ENCODE assay signal across 33 cellular contexts in genomic region chr9:114269023-114269422, GRCh38. TPM values are rescaled to one million over a fixed set of nuclear protein-coding genes. Genes with fewer than 3 reads are reported as not detected.
"Had no signal": no experiment of that assay in that cellular context is flagged by ENCODE, and none has a peak within 500 bp of the region (broad histone marks: within the 10 kb centered on the region; RNA-seq: fewer than 3 reads in every experiment).

No MANE protein-coding gene starts in this region.

- ATAC-seq: natural killer cell; psoas muscle; right cardiac atrium; sciatic nerve; stimulated activated memory B cell treated with anti-CD40 and anti-IgM and Interleukin-4, amounts not matched to agents 10 μg/mL and 1 μg/mL and 100 μg/mL, for 72 hours; stimulated activated naive CD8-positive, alpha-beta T cell treated with anti-CD3 and anti-CD28 coated beads, Interleukin-15, amount 100 ng/mL, for 72 hours; stimulated activated naive CD8-positive, alpha-beta T cell treated with anti-CD3 and anti-CD28 coated beads, Interleukin-15, Interleukin-2, amounts not matched to agents 100 U/mL and 50 U/mL, for 24 hours; upper lobe of right lung had no signal

- H3K4me3 ChIP-seq: neural progenitor cell, ovary, psoas muscle, skin epidermis, suprapubic skin, testis, tibial artery, transverse colon, upper lobe of right lung, uterus had no signal

- H3K36me3 Mint-ChIP-seq: naive B cell; natural killer cell; stimulated activated memory B cell treated with anti-CD40 and anti-IgM and Interleukin-4, amounts not matched to agents 10 μg/mL and 1 μg/mL and 100 μg/mL, for 72 hours had no signal

- H2AFZ ChIP-seq: neural progenitor cell, parathyroid adenoma had no signal

- H3K4me1 Mint-ChIP-seq: natural killer cell; stimulated activated memory B cell treated with anti-CD40 and anti-IgM and Interleukin-4, amounts not matched to agents 10 μg/mL and 1 μg/mL and 100 μg/mL, for 72 hours; stimulated activated naive CD8-positive, alpha-beta T cell treated with anti-CD3 and anti-CD28 coated beads, Interleukin-15, amount 100 ng/mL, for 72 hours had no signal

- H3K27ac ChIP-seq: neural progenitor cell, neutrophil, ovary, parathyroid adenoma, psoas muscle, skin epidermis, suprapubic skin, testis, tibial artery, transverse colon, upper lobe of right lung, uterus had no signal

- H3K27me3 Mint-ChIP-seq: progenitor cell of endocrine pancreas, type B pancreatic cell had no signal

- H3K27ac Mint-ChIP-seq: naive B cell; natural killer cell; nephron; neural progenitor cell; progenitor cell of endocrine pancreas; stimulated activated memory B cell treated with anti-CD40 and anti-IgM and Interleukin-4, amounts not matched to agents 10 μg/mL and 1 μg/mL and 100 μg/mL, for 72 hours; type B pancreatic cell had no signal

- H3K79me2 ChIP-seq: parathyroid adenoma had no signal

- H3K4me3 Mint-ChIP-seq: naive B cell; natural killer cell; nephron; neural progenitor cell; stimulated activated memory B cell treated with anti-CD40 and anti-IgM and Interleukin-4, amounts not matched to agents 10 μg/mL and 1 μg/mL and 100 μg/mL, for 72 hours; stimulated activated naive CD8-positive, alpha-beta T cell treated with anti-CD3 and anti-CD28 coated beads, Interleukin-15, amount 100 ng/mL, for 72 hours; type B pancreatic cell had no signal

- H3K9me3 Mint-ChIP-seq: naive B cell; natural killer cell; nephron; neural progenitor cell; stimulated activated memory B cell treated with anti-CD40 and anti-IgM and Interleukin-4, amounts not matched to agents 10 μg/mL and 1 μg/mL and 100 μg/mL, for 72 hours; stimulated activated naive CD8-positive, alpha-beta T cell treated with anti-CD3 and anti-CD28 coated beads, Interleukin-15, amount 100 ng/mL, for 72 hours; type B pancreatic cell had no signal

- H3K36me3 ChIP-seq: neural progenitor cell, neutrophil, ovary, suprapubic skin, transverse colon, upper lobe of right lung, uterus had no signal

- H3K9ac ChIP-seq: neural progenitor cell, parathyroid adenoma had no signal

- H3K9me3 ChIP-seq: neutrophil, ovary, psoas muscle, suprapubic skin, testis, tibial artery, transverse colon, upper lobe of right lung, uterus had no signal

- H3K4me1 ChIP-seq: parathyroid adenoma, testis, tibial artery, transverse colon, uterus had no signal

- DNase-seq: naive B cell; natural killer cell; nucleus accumbens; ovary; posterior cingulate gyrus; psoas muscle; stimulated activated CD4-positive, alpha-beta T cell treated with anti-CD3 and anti-CD28 coated beads, Interleukin-15, amount 100 ng/mL, for 24 hours; stimulated activated CD4-positive, alpha-beta T cell treated with anti-CD3 and anti-CD28 coated beads, Interleukin-2, amount 100 ng/mL, for 24 hours; stimulated activated CD4-positive, alpha-beta T cell treated with anti-CD3 and anti-CD28 coated beads, Interleukin-2, amount 100 ng/mL, for 48 hours; stimulated activated CD4-positive, alpha-beta T cell treated with anti-CD3 and anti-CD28 coated beads, Interleukin-4, amount 100 ng/mL, for 24 hours; stimulated activated naive CD4-positive, alpha-beta T cell; stimulated activated naive CD8-positive, alpha-beta T cell treated with anti-CD3 and anti-CD28 coated beads, Interleukin-15, amount 100 ng/mL, for 72 hours; stimulated activated naive CD8-positive, alpha-beta T cell treated with anti-CD3 and anti-CD28 coated beads, Interleukin-15, Interleukin-2, amounts not matched to agents 100 U/mL and 50 U/mL, for 24 hours; substantia nigra; testis; tibial artery; transverse colon; upper lobe of right lung; uterus had no signal

- H3K4me2 ChIP-seq: neural progenitor cell had no signal

- H3K27me3 ChIP-seq: neural progenitor cell, ovary, suprapubic skin, testis, tibial artery, transverse colon, upper lobe of right lung, uterus had no signal

RNA-seq across cellular contexts. Expression of gene ORM1, which starts 53.9 kb away (rescaled TPM):
- total RNA-seq: myocyte, renal cortical epithelial cell, testis, transverse colon had no signal
- polyA plus RNA-seq: neural cell had no signal
